Comparison of ENCODE assay signal across 8 cellular contexts in genomic region chr15:89559865-89560264, GRCh38.
"Had no signal": no experiment of that assay in that cellular context is flagged by ENCODE, and none has a peak within 500 bp of the region (broad histone marks: within the 10 kb centered on the region; RNA-seq: fewer than 3 reads in every experiment).

No MANE protein-coding gene starts in this region.

- H3K4me3 ChIP-seq: GM23248, HAP-1, K562 had no signal

- H3K9me3 ChIP-seq: HAP-1 had no signal

- DNase-seq: GM23248, GOT3, H7, IMR-90, KG1 had no signal

- H2AFZ ChIP-seq: GM23248 had no signal

- FAIRE-seq: K562 had no signal

- H3K9ac ChIP-seq: GM23248 had no signal

- H3K27ac ChIP-seq: GM23248, HL-60 had no signal

- H3K4me1 ChIP-seq: HAP-1 had no signal

- ATAC-seq: K562 had no signal

- H3K36me3 ChIP-seq: HAP-1 had no signal
